1 cellular context compared by ENCODE assay signal in the genomic region with DNA sequence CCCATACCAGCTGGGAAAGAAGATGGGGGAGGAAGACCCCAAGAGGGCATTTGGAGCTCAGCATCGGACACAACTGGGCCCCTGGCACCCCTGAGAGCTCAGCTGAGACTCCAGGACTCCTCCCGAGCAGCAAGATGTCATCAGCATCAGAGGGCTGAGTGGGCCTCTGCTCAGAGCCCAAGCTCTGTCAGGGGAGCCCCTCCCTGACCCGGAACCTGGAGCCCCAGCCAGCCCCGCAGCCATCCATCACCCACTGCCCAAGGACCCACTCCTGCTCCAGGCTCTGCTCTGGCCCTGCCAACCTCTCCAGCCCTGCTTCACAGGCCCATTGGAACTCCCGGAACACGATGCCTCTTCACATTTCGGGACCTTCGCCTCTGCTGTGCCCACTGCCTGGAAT.
TF ChIP-seq lines count a peak whose summit lies in the region.

No MANE protein-coding gene starts in this region.

TF ChIP-seq in IMR-90, 13 proteins besides CTCF, POLR2A, EP300 and RAD21:
- TF ChIP-seq RFX5 (IDR thresholded peaks at IDR 0.05; ENCODE audit: low read depth, low read length): no peak
- TF ChIP-seq SMC3 (IDR thresholded peaks at IDR 0.05; ENCODE audit: low read depth, low read length): no peak
- no peak for TF ChIP-seq MXI1 (IDR thresholded peaks at IDR 0.05; ENCODE audit: borderline replicate concordance, low read depth, low read length)
- TF ChIP-seq MAZ (IDR thresholded peaks at IDR 0.05; ENCODE audit: borderline replicate concordance, low read depth, low read length): no peak
- TF ChIP-seq ELK1 (IDR thresholded peaks at IDR 0.05; ENCODE audit: borderline replicate concordance, low read depth, low read length): no peak
- no peak for TF ChIP-seq RCOR1 (IDR thresholded peaks at IDR 0.05; ENCODE audit: insufficient replicate concordance, low read length)
- no peak for TF ChIP-seq NFE2L2 (IDR thresholded peaks at IDR 0.05; ENCODE audit: low read depth, low read length)
